ENCODE assay signal across 8 cellular contexts in the genomic region with DNA sequence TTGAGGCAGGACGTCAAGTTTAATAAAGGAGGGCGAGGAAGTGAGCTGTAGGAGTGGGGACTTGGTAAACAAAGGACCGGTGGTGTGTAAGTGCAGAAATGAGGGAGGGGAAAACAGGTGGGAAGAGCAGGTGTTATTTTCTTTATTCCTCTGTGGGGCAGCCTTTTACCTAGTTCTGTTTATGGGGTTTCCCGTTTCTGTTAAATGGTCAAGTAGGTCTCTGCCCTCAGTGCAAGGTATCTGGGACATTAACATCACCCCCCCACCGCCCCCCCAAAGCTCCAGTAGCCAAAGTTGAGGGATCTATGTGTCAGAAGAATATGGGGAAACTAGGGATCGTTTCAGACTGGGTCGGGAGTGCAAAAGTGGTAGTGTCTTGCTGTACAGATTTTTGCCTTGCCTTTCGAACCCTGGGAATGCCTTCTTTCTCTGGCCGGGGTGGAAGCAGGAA. TPM values are rescaled to one million over a fixed set of nuclear protein-coding genes. Genes with fewer than 3 reads are reported as not detected.
DNase-seq lines count a peak whose midpoint lies in the region; ATAC-seq and TF ChIP-seq lines count a peak whose summit lies in the region.

No MANE protein-coding gene starts in this region.

- no peaks in the 10 kb centered on the region for H3K27me3 Mint-ChIP-seq in memory B cell

- H4K20me1 ChIP-seq in DND-41 (ENCODE audit: insufficient read depth, low read length): peaks cover 4% of the 10 kb centered on the region

- peaks cover 55% of the 10 kb centered on the region for H3K79me2 ChIP-seq in DND-41 (ENCODE audit: insufficient read depth, low read length)

- TF ChIP-seq CTCF in DND-41 (IDR thresholded peaks at IDR 0.05; ENCODE audit: borderline replicate concordance, extremely low read depth, low read length, poor library complexity, severe bottlenecking): peak; percentile 21
- TF ChIP-seq CTCF in astrocyte of the cerebellum (IDR thresholded peaks at IDR 0.05; ENCODE audit: low read depth, low read length, missing control alignments): no peak

- no peak for DNase-seq in DND-41
- no peak for DNase-seq in astrocyte of the cerebellum (ENCODE audit: low read depth)
- no peak for DNase-seq in memory B cell (ENCODE audit: low spot score in 2 of 2)
- DNase-seq in hippocampal formation (lab: John Stamatoyannopoulos, UW): no peak
- no peak for DNase-seq in SK-N-DZ (ENCODE audit: low spot score)

- peaks cover 83% of the 10 kb centered on the region for H3K4me1 ChIP-seq in DND-41 (ENCODE audit: insufficient read depth, low read length)

- H3K4me3 ChIP-seq in DND-41 (ENCODE audit: low read depth in 1 of 2, low read length in 2 of 2) (peak overlapping the region; percentile 44 to 69), astrocyte of the cerebellum (ENCODE audit: low read depth, low read length) (peak overlapping the region; percentile 54)

- no peaks in the 10 kb centered on the region for H3K9me3 ChIP-seq in DND-41 (ENCODE audit: insufficient read depth, low read length, severe bottlenecking)

- no peaks in the 10 kb centered on the region for H3K36me3 Mint-ChIP-seq in memory B cell

- no peaks in the 10 kb centered on the region for H3K36me3 ChIP-seq in DND-41 (ENCODE audit: insufficient read depth, low read length)

- ATAC-seq in DND-41 (ENCODE audit: insufficient read depth, low read depth): peak; percentile 1; the same call in 1 of the 3 replicates
- peak; percentile 1 for ATAC-seq in HG03354 (IDR thresholded peaks at IDR 0.05; ENCODE audit: poor library complexity, severe bottlenecking, unreplicated experiment)
- ATAC-seq in memory B cell (ENCODE audit: low read depth): no peak
- no peak for ATAC-seq in HG02970 (IDR thresholded peaks at IDR 0.05; ENCODE audit: low FRiP score, unreplicated experiment)
- no peak for ATAC-seq in GM18519 (IDR thresholded peaks at IDR 0.05; ENCODE audit: low FRiP score, unreplicated experiment)

- peak overlapping the region; percentile 71 for H2AFZ ChIP-seq in DND-41 (ENCODE audit: low read depth, low read length)

- in situ Hi-C loops in astrocyte of the cerebellum (cut with HindIII; ENCODE audit: low sequenced_read_pairs): no loop called here

- no peaks in the 10 kb centered on the region for H3K9me3 Mint-ChIP-seq in memory B cell

- peak overlapping the region; percentile 86 for H3K9ac ChIP-seq in DND-41 (ENCODE audit: low read depth, low read length)

- H3K27ac Mint-ChIP-seq in memory B cell: peak overlapping the region; percentile 97

- peak overlapping the region; percentile 88 for H3K4me3 Mint-ChIP-seq in memory B cell

- peak overlapping the region; percentile 99 for H3K27ac ChIP-seq in DND-41 (ENCODE audit: low read length)

- peaks cover 16% of the 10 kb centered on the region for H3K4me1 Mint-ChIP-seq in memory B cell

- H3K4me2 ChIP-seq in DND-41 (ENCODE audit: insufficient read depth, low read length): peak overlapping the region; percentile 87

- H3K27me3 ChIP-seq in DND-41 (ENCODE audit: insufficient read depth, low read length, poor library complexity): no peaks in the 10 kb centered on the region

RNA-seq across cellular contexts. Expression of a gene that starts 0.9 kb away (rescaled TPM):
- polyA plus RNA-seq in SK-N-DZ (2014; cell fraction: cytosol; rRNA removed): 10.1 and 12.4 TPM in 2 replicates
- polyA plus RNA-seq in SK-N-DZ (2014; cell fraction: nucleus; rRNA removed): 15.7 and 18.8 TPM in 2 replicates

Comparison
In these comparisons a context has a peak if more than half of its experiments do, and no peak if none do; other contexts are left out.
1. ATAC-seq: peak in DND-41 (single experiment) and HG03354 (single experiment); none in memory B cell (single experiment), HG02970 (single experiment) and GM18519 (single experiment).